In genomic region chr19:4676955-4677731, GRCh38 we compare ENCODE assay signal across 8 cellular contexts. TPM values are rescaled to one million over a fixed set of nuclear protein-coding genes. Genes with fewer than 3 reads are reported as not detected.
A peak's percentile ranks its signal among the peaks of the same experiment; 100 is the strongest.
DNase-seq lines count a peak whose midpoint lies in the region; ATAC-seq and TF ChIP-seq lines count a peak whose summit lies in the region.

No MANE protein-coding gene starts in this region.

- no peaks in the 10 kb centered on the region for H3K4me1 ChIP-seq in DND-41 (ENCODE audit: insufficient read depth, low read length)
- H3K4me1 ChIP-seq in HUES6 (ENCODE audit: control insufficient read depth, insufficient read depth, low read length) = peaks cover 10% of the 10 kb centered on the region
- H3K4me1 ChIP-seq in foreskin keratinocyte = no peaks in the 10 kb centered on the region

- H3K4me1 Mint-ChIP-seq in activated CD4-positive, alpha-beta T cell treated with anti-CD3 and anti-CD28 coated beads, Interleukin-2, amount 10 ng/mL, durations not matched to agents 7 days and 5 days = no peaks in the 10 kb centered on the region
- H3K4me1 Mint-ChIP-seq in stimulated activated memory B cell treated with anti-CD40 and anti-IgM and Interleukin-4, amounts not matched to agents 10 μg/mL and 1 μg/mL and 100 μg/mL, for 72 hours = peaks cover 8% of the 10 kb centered on the region

- H3K27me3 Mint-ChIP-seq in activated CD4-positive, alpha-beta T cell treated with anti-CD3 and anti-CD28 coated beads, Interleukin-2, amount 10 ng/mL, durations not matched to agents 7 days and 5 days = no peaks in the 10 kb centered on the region
- H3K27me3 Mint-ChIP-seq in stimulated activated memory B cell treated with anti-CD40 and anti-IgM and Interleukin-4, amounts not matched to agents 10 μg/mL and 1 μg/mL and 100 μg/mL, for 72 hours = no peaks in the 10 kb centered on the region

- ATAC-seq in DND-41 (ENCODE audit: insufficient read depth, low read depth) = no peak
- ATAC-seq in foreskin keratinocyte = peak; percentile 42
- no peak for ATAC-seq in stimulated activated memory B cell treated with anti-CD40 and anti-IgM and Interleukin-4, amounts not matched to agents 10 μg/mL and 1 μg/mL and 100 μg/mL, for 72 hours
- no peak for ATAC-seq in HG03432 (IDR thresholded peaks at IDR 0.05; ENCODE audit: unreplicated experiment)

- H3K4me3 Mint-ChIP-seq in activated CD4-positive, alpha-beta T cell treated with anti-CD3 and anti-CD28 coated beads, Interleukin-2, amount 10 ng/mL, durations not matched to agents 7 days and 5 days = no peak overlapping the region
- no peak overlapping the region for H3K4me3 Mint-ChIP-seq in stimulated activated memory B cell treated with anti-CD40 and anti-IgM and Interleukin-4, amounts not matched to agents 10 μg/mL and 1 μg/mL and 100 μg/mL, for 72 hours

- peak; percentile 17 for DNase-seq in DND-41
- DNase-seq in activated CD4-positive, alpha-beta T cell treated with anti-CD3 and anti-CD28 coated beads, Interleukin-2, amount 10 ng/mL, durations not matched to agents 7 days and 5 days = peak; percentile 24
- no peak for DNase-seq in foreskin keratinocyte
- DNase-seq in retinal pigment epithelial cell (ENCODE audit: low read depth) = peak; percentile 14
- no peak for DNase-seq in NCI-H2107 treated with DMSO at 0.1 percent for 48 hours (lab: John Stamatoyannopoulos, UW; ENCODE audit: unreplicated experiment)

- no peak overlapping the region for H3K4me2 ChIP-seq in DND-41 (ENCODE audit: insufficient read depth, low read length)

- H3K36me3 Mint-ChIP-seq in activated CD4-positive, alpha-beta T cell treated with anti-CD3 and anti-CD28 coated beads, Interleukin-2, amount 10 ng/mL, durations not matched to agents 7 days and 5 days (ENCODE audit: low read depth) = peaks cover 11% of the 10 kb centered on the region
- peaks cover 48% of the 10 kb centered on the region for H3K36me3 Mint-ChIP-seq in stimulated activated memory B cell treated with anti-CD40 and anti-IgM and Interleukin-4, amounts not matched to agents 10 μg/mL and 1 μg/mL and 100 μg/mL, for 72 hours

- CTCF ChIA-PET in activated CD4-positive, alpha-beta T cell treated with anti-CD3 and anti-CD28 coated beads, Interleukin-2, amount 10 ng/mL, durations not matched to agents 7 days and 5 days (lab: Charles Lee) = interaction anchor here (0.9 kb wide), 1 partner anchor 12 kb away, joined by 3 read pairs; no protein-coding TSS in a partner anchor

- H3K27ac ChIP-seq in DND-41 (ENCODE audit: low read length) = no peak overlapping the region
- H3K27ac ChIP-seq in HUES6 (ENCODE audit: low read depth, low read length) = 0 out of 2 replicates have a peak overlapping the region, but pooled peaks have one; percentile 12
- no peak overlapping the region for H3K27ac ChIP-seq in foreskin keratinocyte

- H3K79me2 ChIP-seq in DND-41 (ENCODE audit: insufficient read depth, low read length) = no peaks in the 10 kb centered on the region

- no peak overlapping the region for H3K4me3 ChIP-seq in DND-41 (ENCODE audit: low read depth in 1 of 2, low read length in 2 of 2)
- peak overlapping the region; percentile 5; the same call in 1 of the 2 replicates for H3K4me3 ChIP-seq in HUES6 (ENCODE audit: low read depth, low read length)
- no peak overlapping the region for H3K4me3 ChIP-seq in retinal pigment epithelial cell (ENCODE audit: low read length)

- peak; percentile 54 for TF ChIP-seq CTCF in DND-41 (IDR thresholded peaks at IDR 0.05; ENCODE audit: borderline replicate concordance, extremely low read depth, low read length, poor library complexity, severe bottlenecking)
- peak; percentile 67 for TF ChIP-seq CTCF in foreskin keratinocyte (conservative IDR thresholded peaks at IDR 0.05)
- TF ChIP-seq CTCF in retinal pigment epithelial cell (conservative IDR thresholded peaks at IDR 0.05; ENCODE audit: low read depth, low read length) = peak; percentile 76

- peaks cover 41% of the 10 kb centered on the region for H3K36me3 ChIP-seq in DND-41 (ENCODE audit: insufficient read depth, low read length)
- H3K36me3 ChIP-seq in HUES6 (ENCODE audit: control insufficient read depth, insufficient read depth, low read length) = peaks cover 7% of the 10 kb centered on the region

- no peak overlapping the region for H2AFZ ChIP-seq in DND-41 (ENCODE audit: low read depth, low read length)

- H3K27ac Mint-ChIP-seq in activated CD4-positive, alpha-beta T cell treated with anti-CD3 and anti-CD28 coated beads, Interleukin-2, amount 10 ng/mL, durations not matched to agents 7 days and 5 days = no peak overlapping the region
- H3K27ac Mint-ChIP-seq in stimulated activated memory B cell treated with anti-CD40 and anti-IgM and Interleukin-4, amounts not matched to agents 10 μg/mL and 1 μg/mL and 100 μg/mL, for 72 hours = no peak overlapping the region

- H3K9me3 ChIP-seq in DND-41 (ENCODE audit: insufficient read depth, low read length, severe bottlenecking) = no peaks in the 10 kb centered on the region
- no peaks in the 10 kb centered on the region for H3K9me3 ChIP-seq in HUES6 (ENCODE audit: control insufficient read depth, insufficient read depth, low read depth, low read length)

- H3K9me3 Mint-ChIP-seq in activated CD4-positive, alpha-beta T cell treated with anti-CD3 and anti-CD28 coated beads, Interleukin-2, amount 10 ng/mL, durations not matched to agents 7 days and 5 days = no peaks in the 10 kb centered on the region
- no peaks in the 10 kb centered on the region for H3K9me3 Mint-ChIP-seq in stimulated activated memory B cell treated with anti-CD40 and anti-IgM and Interleukin-4, amounts not matched to agents 10 μg/mL and 1 μg/mL and 100 μg/mL, for 72 hours

- H3K27me3 ChIP-seq in DND-41 (ENCODE audit: insufficient read depth, low read length, poor library complexity) (no peaks in the 10 kb centered on the region), HUES6 (ENCODE audit: control insufficient read depth, insufficient read depth, low read length) (no peaks in the 10 kb centered on the region), foreskin keratinocyte (no peaks in the 10 kb centered on the region)

- POLR2A ChIA-PET in activated CD4-positive, alpha-beta T cell treated with anti-CD3 and anti-CD28 coated beads, Interleukin-2, amount 10 ng/mL, durations not matched to agents 7 days and 5 days (lab: Charles Lee) = no interaction called here

- peaks cover 11% of the 10 kb centered on the region; the same call in 1 of the 2 replicates for H4K20me1 ChIP-seq in DND-41 (ENCODE audit: insufficient read depth, low read length)

- H3K9ac ChIP-seq in DND-41 (ENCODE audit: low read depth, low read length) (no peak overlapping the region), HUES6 (ENCODE audit: low read length) (no peak overlapping the region)

RNA-seq across cellular contexts. Expression of gene MYDGF, which starts 7.0 kb away (rescaled TPM):
- total RNA-seq in activated CD4-positive, alpha-beta T cell treated with anti-CD3 and anti-CD28 coated beads, Interleukin-2, amount 10 ng/mL, durations not matched to agents 7 days and 5 days = 10 to 100 TPM; 36.2 to 45.3 TPM
- total RNA-seq in foreskin keratinocyte = 127 and 150 TPM in 2 replicates
- 205 and 269 TPM in 2 replicates for polyA plus RNA-seq in foreskin keratinocyte

RNA-seq across cellular contexts. Expression of gene TNFAIP8L1, which starts 37.8 kb away (rescaled TPM):
- 10 to 100 TPM; 19.6 to 21.9 TPM for total RNA-seq in activated CD4-positive, alpha-beta T cell treated with anti-CD3 and anti-CD28 coated beads, Interleukin-2, amount 10 ng/mL, durations not matched to agents 7 days and 5 days
- total RNA-seq in foreskin keratinocyte = 11.0 and 14.1 TPM in 2 replicates
- 10.8 and 13.0 TPM in 2 replicates for polyA plus RNA-seq in foreskin keratinocyte

RNA-seq across cellular contexts. Expression of gene DPP9, which starts 46.5 kb away (rescaled TPM):
- total RNA-seq in activated CD4-positive, alpha-beta T cell treated with anti-CD3 and anti-CD28 coated beads, Interleukin-2, amount 10 ng/mL, durations not matched to agents 7 days and 5 days = 10 to 100 TPM; 70.5 to 79.3 TPM
- 86.8 and 88.1 TPM in 2 replicates for total RNA-seq in foreskin keratinocyte
- 55.8 and 60.1 TPM in 2 replicates for polyA plus RNA-seq in foreskin keratinocyte

Comparison
In these comparisons a context has a peak if more than half of its experiments do, and no peak if none do; other contexts are left out.
1. DNase-seq: peak in DND-41 (single experiment), activated CD4-positive, alpha-beta T cell treated with anti-CD3 and anti-CD28 coated beads, Interleukin-2, amount 10 ng/mL, durations not matched to agents 7 days and 5 days (single experiment) and retinal pigment epithelial cell (single experiment); none in foreskin keratinocyte (0 of 2) and NCI-H2107 treated with DMSO at 0.1 percent for 48 hours (single experiment).
2. Peak in every context shown above with its lines, with median percentiles within 50 percentile points of each other: CTCF ChIP-seq.